In genomic region chr1:224885376-224885775, GRCh38 we compare ENCODE assay signal across 1 cellular context. TPM values are rescaled to one million over a fixed set of nuclear protein-coding genes. Genes with fewer than 3 reads are reported as not detected.
"Had no signal": no experiment of that assay in that cellular context is flagged by ENCODE, and none has a peak within 500 bp of the region (broad histone marks: within the 10 kb centered on the region; RNA-seq: fewer than 3 reads in every experiment).

No MANE protein-coding gene starts in this region.

RNA-seq across cellular contexts. Expression of gene DNAH14, which starts 44.1 kb away (rescaled TPM):
- total RNA-seq: OCI-LY7 had no signal
